Comparison of ENCODE assay signal across 7 cellular contexts in the genomic region with DNA sequence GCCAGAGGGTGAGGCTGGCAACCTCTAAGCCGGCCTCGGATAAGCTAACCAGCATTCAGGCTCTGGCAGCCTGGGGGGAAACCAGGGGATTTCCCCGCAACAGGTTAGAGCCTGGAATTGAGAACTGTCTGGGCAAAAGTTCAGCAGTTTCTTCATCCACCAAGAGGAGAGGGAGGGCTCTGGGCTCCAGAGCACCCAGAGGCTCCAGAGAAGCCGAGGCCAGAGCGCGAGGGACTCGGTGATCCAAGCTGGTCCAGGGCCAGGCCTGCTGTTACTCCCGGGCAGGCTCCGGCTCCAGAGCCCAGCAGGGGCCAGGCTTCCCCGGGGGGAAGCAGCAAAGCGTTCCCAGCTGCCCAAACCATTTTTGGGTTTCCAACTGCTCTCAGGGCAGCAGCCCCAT. TPM values are rescaled to one million over a fixed set of nuclear protein-coding genes. Genes with fewer than 3 reads are reported as not detected.
DNase-seq lines count a peak whose midpoint lies in the region; ATAC-seq and TF ChIP-seq lines count a peak whose summit lies in the region.
"Had no signal": no experiment of that assay in that cellular context is flagged by ENCODE, and none has a peak within 500 bp of the region (broad histone marks: within the 10 kb centered on the region; RNA-seq: fewer than 3 reads in every experiment).

No MANE protein-coding gene starts in this region.

- H3K4me3 ChIP-seq in suprapubic skin = no peak overlapping the region

- 21% methylated on average over 4 of the region's 11 CpGs for WGBS in suprapubic skin

- H3K27me3 ChIP-seq in suprapubic skin = no peaks in the 10 kb centered on the region

- H3K27ac Mint-ChIP-seq in activated T-helper 17 cell treated with anti-CD3 and anti-CD28 coated beads, Interleukin-2, amount 50 U/mL, for 72 hours = peak overlapping the region; percentile 91
- no peak overlapping the region for H3K27ac Mint-ChIP-seq in HFFc6

- H3K4me3 Mint-ChIP-seq in activated T-helper 17 cell treated with anti-CD3 and anti-CD28 coated beads, Interleukin-2, amount 50 U/mL, for 72 hours = peak overlapping the region; percentile 67
- H3K4me3 Mint-ChIP-seq in HFFc6 = no peak overlapping the region
- H3K4me3 Mint-ChIP-seq: T-helper 1 cell treated with Interleukin-12 subunit alpha and Interleukin-12 subunit beta and Interleukin-4 antibody, amounts not matched to agents 30 μg/mL and 1 μg/mL, for 36 hours had no signal

- H3K36me3 Mint-ChIP-seq in activated T-helper 17 cell treated with anti-CD3 and anti-CD28 coated beads, Interleukin-2, amount 50 U/mL, for 72 hours (ENCODE audit: low read depth) = peaks cover 38% of the 10 kb centered on the region
- peaks cover 4% of the 10 kb centered on the region for H3K36me3 Mint-ChIP-seq in HFFc6 (ENCODE audit: low read depth)

- peaks cover 21% of the 10 kb centered on the region for H3K4me1 Mint-ChIP-seq in activated T-helper 17 cell treated with anti-CD3 and anti-CD28 coated beads, Interleukin-2, amount 50 U/mL, for 72 hours
- peaks cover 5% of the 10 kb centered on the region for H3K4me1 Mint-ChIP-seq in HFFc6 (ENCODE audit: low read depth)

- intact Hi-C loops in left ventricle myocardium superior (cut with micrococcal nuclease) = no loop called here

- no peak for TF ChIP-seq EP300 in suprapubic skin (IDR thresholded peaks at IDR 0.05)

- H3K4me1 ChIP-seq in suprapubic skin = peaks cover 48% of the 10 kb centered on the region

- no peaks in the 10 kb centered on the region for H3K27me3 Mint-ChIP-seq in activated T-helper 17 cell treated with anti-CD3 and anti-CD28 coated beads, Interleukin-2, amount 50 U/mL, for 72 hours
- H3K27me3 Mint-ChIP-seq in HFFc6 (ENCODE audit: insufficient read depth) = peaks cover 2% of the 10 kb centered on the region; the same call in 1 of the 2 replicates

- H3K27ac ChIP-seq in suprapubic skin = peak overlapping the region; percentile 53

- H3K9me3 ChIP-seq in suprapubic skin = no peaks in the 10 kb centered on the region

- TF ChIP-seq POLR2A in suprapubic skin (IDR thresholded peaks at IDR 0.05) = no peak

- no peak for ATAC-seq in activated T-helper 17 cell treated with anti-CD3 and anti-CD28 coated beads, Interleukin-2, amount 50 U/mL, for 72 hours (replicated peaks)
- peak; percentile 82 for ATAC-seq in left ventricle myocardium superior
- no peak for ATAC-seq in GM21786 (IDR thresholded peaks at IDR 0.05; ENCODE audit: unreplicated experiment)

- no peak for TF ChIP-seq CTCF in suprapubic skin (IDR thresholded peaks at IDR 0.05)
- TF ChIP-seq CTCF in HFFc6 (IDR thresholded peaks at IDR 0.05) = no peak

- peaks cover 39% of the 10 kb centered on the region for H3K36me3 ChIP-seq in suprapubic skin

- peak; percentile 87 for DNase-seq in left ventricle myocardium superior
- DNase-seq in suprapubic skin (ENCODE audit: low spot score in 2 of 2) = peak; percentile 80 to 89
- DNase-seq in HFFc6 = no peak

- H3K9me3 Mint-ChIP-seq in activated T-helper 17 cell treated with anti-CD3 and anti-CD28 coated beads, Interleukin-2, amount 50 U/mL, for 72 hours = no peaks in the 10 kb centered on the region
- H3K9me3 Mint-ChIP-seq in HFFc6 = no peaks in the 10 kb centered on the region
- H3K9me3 Mint-ChIP-seq: T-helper 1 cell treated with Interleukin-12 subunit alpha and Interleukin-12 subunit beta and Interleukin-4 antibody, amounts not matched to agents 30 μg/mL and 1 μg/mL, for 36 hours had no signal

RNA-seq across cellular contexts. Expression of a gene that starts 13.3 kb away (rescaled TPM):
- 100 to 1,000 TPM; 118 to 132 TPM for total RNA-seq in activated T-helper 17 cell treated with anti-CD3 and anti-CD28 coated beads, Interleukin-2, amount 50 U/mL, for 72 hours
- 2.7 TPM for total RNA-seq in left ventricle myocardium superior
- 10 to 100 TPM; 57.1 to 60.7 (median 57.7) TPM for total RNA-seq in suprapubic skin
- total RNA-seq in HFFc6 (2021; fragmentation: NEBNext Ultra II Directional; extraction: Animal tissue kit (Norgen Biotek cat#: 25700)) = 10 to 100 TPM; 15.9 to 26.3 (median 23.0) TPM

RNA-seq across cellular contexts. Expression of a gene that starts 17.5 kb away (rescaled TPM):
- total RNA-seq in activated T-helper 17 cell treated with anti-CD3 and anti-CD28 coated beads, Interleukin-2, amount 50 U/mL, for 72 hours = 10 to 100 TPM; 69.3 to 79.8 TPM
- 28.5 TPM for total RNA-seq in left ventricle myocardium superior
- 100 to 1,000 TPM in 1 of 4 donors, 10 to 100 TPM in 3; 52.8 to 124 (median 65.3) TPM for total RNA-seq in suprapubic skin
- total RNA-seq in HFFc6 (2021; fragmentation: NEBNext Ultra II Directional; extraction: Animal tissue kit (Norgen Biotek cat#: 25700)) = 10 to 100 TPM; 37.5 to 45.4 (median 41.5) TPM

RNA-seq across cellular contexts. Expression of a gene that starts 32.4 kb away (rescaled TPM):
- total RNA-seq in activated T-helper 17 cell treated with anti-CD3 and anti-CD28 coated beads, Interleukin-2, amount 50 U/mL, for 72 hours = 10 to 100 TPM; 38.0 to 43.2 TPM
- 21.5 TPM for total RNA-seq in left ventricle myocardium superior
- total RNA-seq in suprapubic skin = 1 to 10 TPM; 4.2 to 6.1 (median 4.9) TPM
- 10 to 100 TPM; 15.3 to 24.5 (median 18.4) TPM for total RNA-seq in HFFc6 (2021; fragmentation: NEBNext Ultra II Directional; extraction: Animal tissue kit (Norgen Biotek cat#: 25700))

RNA-seq across cellular contexts. Expression of a gene that starts 46.3 kb away (rescaled TPM):
- not detected for total RNA-seq in activated T-helper 17 cell treated with anti-CD3 and anti-CD28 coated beads, Interleukin-2, amount 50 U/mL, for 72 hours
- not detected for total RNA-seq in left ventricle myocardium superior
- not detected for total RNA-seq in suprapubic skin
- total RNA-seq in HFFc6 (2021; fragmentation: NEBNext Ultra II Directional; extraction: Animal tissue kit (Norgen Biotek cat#: 25700)) = not detected
- total RNA-seq: HT1080 had no signal

RNA-seq across cellular contexts. Expression of a gene that starts 49.3 kb away (rescaled TPM):
- total RNA-seq in activated T-helper 17 cell treated with anti-CD3 and anti-CD28 coated beads, Interleukin-2, amount 50 U/mL, for 72 hours = 1,000 to 10,000 TPM; 1,410 to 2,076 TPM
- total RNA-seq in left ventricle myocardium superior (1,086 TPM), suprapubic skin (100 to 1,000 TPM; 138 to 277 (median 207) TPM)
- 1,000 to 10,000 TPM; 5,326 to 7,192 (median 6,673) TPM for total RNA-seq in HFFc6 (2021; fragmentation: NEBNext Ultra II Directional; extraction: Animal tissue kit (Norgen Biotek cat#: 25700))
